In the genomic region with DNA sequence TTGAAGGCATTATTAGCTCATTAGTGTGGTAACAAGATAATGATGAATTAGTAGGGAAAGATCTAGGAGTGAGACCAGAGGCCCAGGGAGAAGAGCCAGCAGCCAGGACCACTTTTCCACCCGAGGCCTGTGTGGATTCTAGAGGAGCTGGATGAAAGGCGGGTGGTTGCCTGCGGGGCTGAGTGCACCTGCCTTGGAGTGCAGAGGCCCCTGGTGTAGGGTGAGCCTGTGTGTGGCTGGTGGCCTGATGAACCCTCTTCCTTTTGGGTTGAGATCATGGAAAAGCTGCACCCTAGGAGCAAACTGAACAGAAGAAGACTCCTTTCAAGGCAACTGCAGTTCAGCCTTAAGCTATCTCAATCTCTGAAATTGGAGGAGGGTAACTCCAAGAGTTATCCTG, we compare ENCODE assay signal across 1 cellular context.
TF ChIP-seq lines count a peak whose summit lies in the region.

No MANE protein-coding gene starts in this region.

TF ChIP-seq in WTC11, 78 proteins besides CTCF, POLR2A, EP300 and RAD21 (continued from another document):
- TF ChIP-seq, protein P1, sequence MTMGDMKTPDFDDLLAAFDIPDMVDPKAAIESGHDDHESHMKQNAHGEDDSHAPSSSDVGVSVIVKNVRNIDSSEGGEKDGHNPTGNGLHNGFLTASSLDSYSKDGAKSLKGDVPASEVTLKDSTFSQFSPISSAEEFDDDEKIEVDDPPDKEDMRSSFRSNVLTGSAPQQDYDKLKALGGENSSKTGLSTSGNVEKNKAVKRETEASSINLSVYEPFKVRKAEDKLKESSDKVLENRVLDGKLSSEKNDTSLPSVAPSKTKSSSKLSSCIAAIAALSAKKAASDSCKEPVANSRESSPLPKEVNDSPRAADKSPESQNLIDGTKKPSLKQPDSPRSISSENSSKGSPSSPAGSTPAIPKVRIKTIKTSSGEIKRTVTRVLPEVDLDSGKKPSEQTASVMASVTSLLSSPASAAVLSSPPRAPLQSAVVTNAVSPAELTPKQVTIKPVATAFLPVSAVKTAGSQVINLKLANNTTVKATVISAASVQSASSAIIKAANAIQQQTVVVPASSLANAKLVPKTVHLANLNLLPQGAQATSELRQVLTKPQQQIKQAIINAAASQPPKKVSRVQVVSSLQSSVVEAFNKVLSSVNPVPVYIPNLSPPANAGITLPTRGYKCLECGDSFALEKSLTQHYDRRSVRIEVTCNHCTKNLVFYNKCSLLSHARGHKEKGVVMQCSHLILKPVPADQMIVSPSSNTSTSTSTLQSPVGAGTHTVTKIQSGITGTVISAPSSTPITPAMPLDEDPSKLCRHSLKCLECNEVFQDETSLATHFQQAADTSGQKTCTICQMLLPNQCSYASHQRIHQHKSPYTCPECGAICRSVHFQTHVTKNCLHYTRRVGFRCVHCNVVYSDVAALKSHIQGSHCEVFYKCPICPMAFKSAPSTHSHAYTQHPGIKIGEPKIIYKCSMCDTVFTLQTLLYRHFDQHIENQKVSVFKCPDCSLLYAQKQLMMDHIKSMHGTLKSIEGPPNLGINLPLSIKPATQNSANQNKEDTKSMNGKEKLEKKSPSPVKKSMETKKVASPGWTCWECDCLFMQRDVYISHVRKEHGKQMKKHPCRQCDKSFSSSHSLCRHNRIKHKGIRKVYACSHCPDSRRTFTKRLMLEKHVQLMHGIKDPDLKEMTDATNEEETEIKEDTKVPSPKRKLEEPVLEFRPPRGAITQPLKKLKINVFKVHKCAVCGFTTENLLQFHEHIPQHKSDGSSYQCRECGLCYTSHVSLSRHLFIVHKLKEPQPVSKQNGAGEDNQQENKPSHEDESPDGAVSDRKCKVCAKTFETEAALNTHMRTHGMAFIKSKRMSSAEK (CRISPR knock-in tag; IDR thresholded peaks at IDR 0.05; ENCODE audit: borderline replicate concordance): no peak
- TF ChIP-seq ZNF121 (CRISPR knock-in tag; IDR thresholded peaks at IDR 0.05): no peak
- no peak for TF ChIP-seq AR (CRISPR knock-in tag; IDR thresholded peaks at IDR 0.05)
- no peak for TF ChIP-seq ZNF219 (CRISPR knock-in tag; IDR thresholded peaks at IDR 0.05; ENCODE audit: borderline replicate concordance)
- TF ChIP-seq ESRRA (CRISPR knock-in tag; IDR thresholded peaks at IDR 0.05; ENCODE audit: borderline replicate concordance): no peak
